ENCODE assay signal across 8 cellular contexts in the genomic region with DNA sequence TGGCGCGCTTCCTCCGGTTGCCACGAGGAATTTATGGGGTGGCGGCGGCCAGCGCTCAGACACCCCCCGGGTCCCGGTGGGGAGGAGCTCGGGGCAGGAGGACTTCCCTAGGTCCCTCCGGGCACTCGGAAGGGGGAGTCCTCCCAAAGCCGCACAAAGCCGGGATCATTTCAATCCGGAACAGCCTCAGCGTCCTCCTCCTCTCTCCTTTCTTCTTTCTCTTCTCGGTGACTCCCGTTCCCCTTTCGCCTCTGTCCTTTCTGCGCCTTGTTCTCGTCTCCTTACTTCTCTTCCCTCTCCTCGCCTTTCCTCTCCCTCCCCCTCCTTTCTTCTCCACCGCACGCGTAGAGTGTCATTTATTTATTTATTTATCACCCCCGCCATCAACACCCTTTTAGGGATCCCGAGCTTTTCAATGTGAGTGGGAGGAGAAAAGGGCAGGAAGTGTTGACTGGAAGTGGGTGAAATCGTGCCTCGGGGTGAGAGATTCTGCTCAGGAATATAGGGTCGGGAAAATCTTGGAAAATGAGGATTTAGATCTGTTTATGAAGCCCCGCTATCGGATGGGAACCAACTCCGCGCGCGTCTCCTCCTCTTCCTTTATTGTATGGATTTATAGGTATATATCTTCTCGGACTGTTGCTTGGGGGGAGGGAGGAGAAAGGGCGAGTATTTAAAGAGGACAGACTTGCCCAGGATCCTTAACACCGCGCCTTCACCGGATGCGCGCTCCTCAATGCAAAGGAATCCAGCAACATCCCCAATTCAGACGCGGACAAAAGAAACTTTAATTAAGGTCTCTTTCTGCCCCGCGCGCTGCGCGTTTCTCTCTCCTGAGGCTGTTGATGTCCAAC. TPM values are rescaled to one million over a fixed set of nuclear protein-coding genes. Genes with fewer than 3 reads are reported as not detected.
A peak's percentile ranks its signal among the peaks of the same experiment; 100 is the strongest.
DNase-seq lines count a peak whose midpoint lies in the region; ATAC-seq and TF ChIP-seq lines count a peak whose summit lies in the region.

No MANE protein-coding gene starts in this region.

- no peak for ATAC-seq in HG02763 (IDR thresholded peaks at IDR 0.05; ENCODE audit: unreplicated experiment)

- peak; percentile 47 for DNase-seq in 8988T
- DNase-seq in breast epithelium (ENCODE audit: low spot score in 2 of 2), result peak; percentile 33 to 60
- peak; percentile 72 for DNase-seq in kidney tubule cell (ENCODE audit: low spot score)
- DNase-seq in superior temporal gyrus (ENCODE audit: extremely low spot score), result peak; percentile 26
- DNase-seq in GOT3 (lab: John Stamatoyannopoulos, UW), result no peak
- no peak for DNase-seq in T-helper 2 cell

- intact Hi-C loops in breast epithelium (cut with DNase I; ENCODE audit: low total_unique reads), result loop anchor here (2.0 kb wide), 1 partner anchor 56 kb away; no protein-coding TSS in a partner anchor

- H3K4me1 ChIP-seq in HEK293 (ENCODE audit: control insufficient read depth, insufficient read depth, low read length) (peaks cover 2% of the 10 kb centered on the region; the same call in 1 of the 2 replicates), breast epithelium (peaks cover 0 to 3% of the 10 kb centered on the region in 2 donors)

- no peak for TF ChIP-seq CTCF in HEK293 (tag by site-specific recombination; IDR thresholded peaks at IDR 0.05)
- peak in 1 of 3 donors; percentile 15 for TF ChIP-seq CTCF in breast epithelium (IDR thresholded peaks at IDR 0.05)

- no peak for TF ChIP-seq POLR2A in breast epithelium (IDR thresholded peaks at IDR 0.05)

- POLR2A ChIA-PET in HEK293 (lab: Yijun Ruan, JAX), result interaction anchor here (0.5 to 7.3 kb wide), 8 partner anchors 11 to 1242 kb away, joined by 3 to 45 read pairs (median 4); no protein-coding TSS in a partner anchor

- H3K4me3 ChIP-seq in HEK293 (ENCODE audit: low read depth, low read length) (peak overlapping the region; percentile 66), breast epithelium (peak overlapping the region; percentile 65 to 77 (median 66))

- H3K9me3 ChIP-seq in HEK293 (ENCODE audit: control insufficient read depth, insufficient read depth, low read depth, low read length), result no peaks in the 10 kb centered on the region
- H3K9me3 ChIP-seq in breast epithelium, result no peaks in the 10 kb centered on the region

- CTCF ChIA-PET in HEK293 (lab: Yijun Ruan, JAX), result interaction anchor here (1.1 kb wide), 2 partner anchors 17 to 34 kb away, joined by 3 to 4 read pairs; no protein-coding TSS in a partner anchor

- H3K27ac ChIP-seq in HEK293 (ENCODE audit: extremely low read depth, low read depth, low read length) (peak overlapping the region; percentile 73; the same call in 1 of the 2 replicates), breast epithelium (peak overlapping the region; percentile 92)

- peaks cover 0 to 4% of the 10 kb centered on the region in 2 donors for H3K27me3 ChIP-seq in breast epithelium

- no peaks in the 10 kb centered on the region for H3K36me3 ChIP-seq in HEK293 (ENCODE audit: control insufficient read depth in 2 of 2, insufficient read depth in 1 of 2, low read length in 2 of 2)
- H3K36me3 ChIP-seq in breast epithelium, result no peaks in the 10 kb centered on the region

TF ChIP-seq in HEK293, 187 proteins besides CTCF, POLR2A, EP300 and RAD21 (continues in another document):
- TF ChIP-seq ZFHX2 (tag by site-specific recombination; conservative IDR thresholded peaks at IDR 0.05) (peak; percentile 91), ZNF558 (tag by site-specific recombination; IDR thresholded peaks at IDR 0.05) (no peak), ZNF324 (tag by site-specific recombination; IDR thresholded peaks at IDR 0.05) (0 out of 2 replicates have a peak, but pooled peaks have one; percentile 38), ZXDB (tag by site-specific recombination; IDR thresholded peaks at IDR 0.05) (0 out of 2 replicates have a peak, but pooled peaks have one; percentile 22), SP3 (tag by site-specific recombination; IDR thresholded peaks at IDR 0.05) (peak; percentile 13; the same call in 1 of the 2 replicates), ZNF398 (tag by site-specific recombination; IDR thresholded peaks at IDR 0.05) (peak; percentile 79), ZNF335 (tag by site-specific recombination; conservative IDR thresholded peaks at IDR 0.05) (peak; percentile 91), ZNF654 (tag by site-specific recombination; IDR thresholded peaks at IDR 0.05; ENCODE audit: low read depth) (no peak), GLIS1 (tag by site-specific recombination; IDR thresholded peaks at IDR 0.05) (peak; percentile 71), ZEB2 (tag by site-specific recombination; IDR thresholded peaks at IDR 0.05) (peak; percentile 57; the same call in 1 of the 2 replicates), ZNF2 (tag by site-specific recombination; IDR thresholded peaks at IDR 0.05) (0 out of 2 replicates have a peak, but pooled peaks have one; percentile 22), ZBTB8A (tag by site-specific recombination; IDR thresholded peaks at IDR 0.05) (peak; percentile 71), PATZ1 (tag by site-specific recombination; IDR thresholded peaks at IDR 0.05) (peak; percentile 73), ZNF843 (tag by site-specific recombination; IDR thresholded peaks at IDR 0.05) (peak; percentile 26; the same call in 1 of the 2 replicates), ZNF48 (tag by site-specific recombination; IDR thresholded peaks at IDR 0.05) (no peak), ZNF514 (tag by site-specific recombination; IDR thresholded peaks at IDR 0.05) (no peak)
- TF ChIP-seq, protein P1, sequence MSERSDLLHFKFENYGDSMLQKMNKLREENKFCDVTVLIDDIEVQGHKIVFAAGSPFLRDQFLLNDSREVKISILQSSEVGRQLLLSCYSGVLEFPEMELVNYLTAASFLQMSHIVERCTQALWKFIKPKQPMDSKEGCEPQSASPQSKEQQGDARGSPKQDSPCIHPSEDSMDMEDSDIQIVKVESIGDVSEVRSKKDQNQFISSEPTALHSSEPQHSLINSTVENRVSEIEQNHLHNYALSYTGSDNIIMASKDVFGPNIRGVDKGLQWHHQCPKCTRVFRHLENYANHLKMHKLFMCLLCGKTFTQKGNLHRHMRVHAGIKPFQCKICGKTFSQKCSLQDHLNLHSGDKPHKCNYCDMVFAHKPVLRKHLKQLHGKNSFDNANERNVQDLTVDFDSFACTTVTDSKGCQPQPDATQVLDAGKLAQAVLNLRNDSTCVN (tag by site-specific recombination; optimal IDR thresholded peaks at IDR 0.05), result peak; percentile 23
- TF ChIP-seq, protein P2, sequence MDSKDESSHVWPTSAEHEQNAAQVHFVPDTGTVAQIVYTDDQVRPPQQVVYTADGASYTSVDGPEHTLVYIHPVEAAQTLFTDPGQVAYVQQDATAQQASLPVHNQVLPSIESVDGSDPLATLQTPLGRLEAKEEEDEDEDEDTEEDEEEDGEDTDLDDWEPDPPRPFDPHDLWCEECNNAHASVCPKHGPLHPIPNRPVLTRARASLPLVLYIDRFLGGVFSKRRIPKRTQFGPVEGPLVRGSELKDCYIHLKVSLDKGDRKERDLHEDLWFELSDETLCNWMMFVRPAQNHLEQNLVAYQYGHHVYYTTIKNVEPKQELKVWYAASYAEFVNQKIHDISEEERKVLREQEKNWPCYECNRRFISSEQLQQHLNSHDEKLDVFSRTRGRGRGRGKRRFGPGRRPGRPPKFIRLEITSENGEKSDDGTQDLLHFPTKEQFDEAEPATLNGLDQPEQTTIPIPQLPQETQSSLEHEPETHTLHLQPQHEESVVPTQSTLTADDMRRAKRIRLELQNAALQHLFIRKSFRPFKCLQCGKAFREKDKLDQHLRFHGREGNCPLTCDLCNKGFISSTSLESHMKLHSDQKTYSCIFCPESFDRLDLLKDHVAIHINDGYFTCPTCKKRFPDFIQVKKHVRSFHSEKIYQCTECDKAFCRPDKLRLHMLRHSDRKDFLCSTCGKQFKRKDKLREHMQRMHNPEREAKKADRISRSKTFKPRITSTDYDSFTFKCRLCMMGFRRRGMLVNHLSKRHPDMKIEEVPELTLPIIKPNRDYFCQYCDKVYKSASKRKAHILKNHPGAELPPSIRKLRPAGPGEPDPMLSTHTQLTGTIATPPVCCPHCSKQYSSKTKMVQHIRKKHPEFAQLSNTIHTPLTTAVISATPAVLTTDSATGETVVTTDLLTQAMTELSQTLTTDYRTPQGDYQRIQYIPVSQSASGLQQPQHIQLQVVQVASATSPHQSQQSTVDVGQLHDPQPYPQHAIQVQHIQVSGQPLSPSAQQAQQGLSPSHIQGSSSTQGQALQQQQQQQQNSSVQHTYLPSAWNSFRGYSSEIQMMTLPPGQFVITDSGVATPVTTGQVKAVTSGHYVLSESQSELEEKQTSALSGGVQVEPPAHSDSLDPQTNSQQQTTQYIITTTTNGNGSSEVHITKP (tag by site-specific recombination; IDR thresholded peaks at IDR 0.05), result peak; percentile 98

RNA-seq across cellular contexts. Expression of gene ZNF462, which starts 2.0 kb away (rescaled TPM):
- total RNA-seq in breast epithelium, result 10 to 100 TPM in 2 of 3 donors, 1 to 10 TPM in 1; 9.0 to 36.4 (median 20.6) TPM

Comparison
In these comparisons a context has a peak if more than half of its experiments do, and no peak if none do; other contexts are left out.
1. DNase-seq: peak in 8988T (single experiment), breast epithelium (2 of 2), kidney tubule cell (single experiment) and superior temporal gyrus (single experiment); none in GOT3 (single experiment) and T-helper 2 cell (0 of 5).